ENCODE assay signal across 8 cellular contexts in the genomic region with DNA sequence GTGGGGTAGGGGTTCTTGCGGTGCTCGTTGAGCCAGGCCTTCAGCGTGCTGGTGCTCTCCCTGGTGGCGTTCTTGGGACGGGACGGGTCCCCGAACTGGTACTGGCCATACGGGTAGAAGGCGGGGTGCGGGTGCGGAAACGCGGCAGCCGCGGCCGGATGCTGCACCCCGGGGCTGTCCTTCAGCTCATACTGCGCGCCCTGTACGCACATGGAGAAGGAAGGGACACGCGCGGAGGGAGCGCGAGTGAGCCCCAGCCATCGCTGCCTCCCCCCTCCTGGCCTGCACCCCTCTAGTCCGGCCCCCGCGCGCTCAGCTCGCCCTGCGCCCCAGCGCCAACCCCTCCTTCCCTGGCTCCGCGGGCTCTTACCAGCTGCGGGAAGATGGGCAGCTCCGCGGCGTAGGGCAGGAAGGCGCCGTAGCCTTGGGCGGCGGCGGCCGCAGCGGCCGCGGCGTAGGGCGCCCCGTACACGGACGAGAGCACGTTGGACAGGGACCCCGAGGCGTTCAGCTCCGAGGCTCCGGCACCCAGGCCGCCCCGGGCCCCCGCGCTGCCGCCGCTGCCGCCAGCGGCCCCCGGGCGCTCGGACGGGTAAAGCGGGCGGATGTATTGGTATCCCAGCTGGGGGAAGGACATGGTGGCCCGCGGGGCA. TPM values are rescaled to one million over a fixed set of nuclear protein-coding genes. Genes with fewer than 3 reads are reported as not detected.
DNase-seq lines count a peak whose midpoint lies in the region; ATAC-seq lines count a peak whose summit lies in the region.

No MANE protein-coding gene starts in this region.

- no peaks in the 10 kb centered on the region for H3K9me3 Mint-ChIP-seq in natural killer cell treated with Interleukin-12 subunit alpha and Interleukin-12 subunit beta and Interleukin-15 and Interleukin-18, amount 100 ng/mL, for 72 hours

- peaks cover 5% of the 10 kb centered on the region for H3K36me3 Mint-ChIP-seq in natural killer cell treated with Interleukin-12 subunit alpha and Interleukin-12 subunit beta and Interleukin-15 and Interleukin-18, amount 100 ng/mL, for 72 hours

- DNase-seq in ELR (ENCODE audit: low read depth) (peak; percentile 69), NCI-H2227 (lab: John Stamatoyannopoulos, UW; ENCODE audit: unreplicated experiment) (peak; percentile 45), ecto neural progenitor cell (ENCODE audit: low spot score) (peak; percentile 72), amniotic stem cell (lab: John Stamatoyannopoulos, UW) (no peak), NCI-H446 treated with DMSO at 0.1 percent for 48 hours (lab: John Stamatoyannopoulos, UW) (no peak), NCI-H82 treated with DMSO at 0.1 percent for 48 hours (lab: John Stamatoyannopoulos, UW; ENCODE audit: unreplicated experiment) (no peak)
- no peak for DNase-seq in natural killer cell treated with Interleukin-12 subunit alpha and Interleukin-12 subunit beta and Interleukin-15 and Interleukin-18, amount 100 ng/mL, for 72 hours (ENCODE audit: low spot score)

- H3K4me1 Mint-ChIP-seq in natural killer cell treated with Interleukin-12 subunit alpha and Interleukin-12 subunit beta and Interleukin-15 and Interleukin-18, amount 100 ng/mL, for 72 hours (ENCODE audit: low read depth in 2 of 2): peaks cover 6 to 17% of the 10 kb centered on the region in 2 donors

- ATAC-seq in natural killer cell treated with Interleukin-12 subunit alpha and Interleukin-12 subunit beta and Interleukin-15 and Interleukin-18, amount 100 ng/mL, for 72 hours: no peak
- no peak for ATAC-seq in GM21723 (IDR thresholded peaks at IDR 0.05; ENCODE audit: unreplicated experiment)

- H3K27ac Mint-ChIP-seq in natural killer cell treated with Interleukin-12 subunit alpha and Interleukin-12 subunit beta and Interleukin-15 and Interleukin-18, amount 100 ng/mL, for 72 hours: no peak overlapping the region

- H3K4me3 Mint-ChIP-seq in natural killer cell treated with Interleukin-12 subunit alpha and Interleukin-12 subunit beta and Interleukin-15 and Interleukin-18, amount 100 ng/mL, for 72 hours: peak overlapping the region; percentile 60

- H3K27me3 Mint-ChIP-seq in natural killer cell treated with Interleukin-12 subunit alpha and Interleukin-12 subunit beta and Interleukin-15 and Interleukin-18, amount 100 ng/mL, for 72 hours: peaks cover 49 to 65% of the 10 kb centered on the region in 2 donors

RNA-seq across cellular contexts. Expression of gene IRX3, which starts 1.0 kb away (rescaled TPM):
- not detected for total RNA-seq in natural killer cell treated with Interleukin-12 subunit alpha and Interleukin-12 subunit beta and Interleukin-15 and Interleukin-18, amount 100 ng/mL, for 72 hours

Comparison
In these comparisons a context has a peak if more than half of its experiments do, and no peak if none do; other contexts are left out.
1. DNase-seq: peak in ELR (single experiment), NCI-H2227 (single experiment) and ecto neural progenitor cell (single experiment); none in natural killer cell treated with Interleukin-12 subunit alpha and Interleukin-12 subunit beta and Interleukin-15 and Interleukin-18, amount 100 ng/mL, for 72 hours (single experiment), amniotic stem cell (single experiment), NCI-H446 treated with DMSO at 0.1 percent for 48 hours (single experiment) and NCI-H82 treated with DMSO at 0.1 percent for 48 hours (single experiment).